In genomic region chr12:98325003-98325402, GRCh38 we compare ENCODE assay signal across 28 cellular contexts.
"Had no signal": no experiment of that assay in that cellular context is flagged by ENCODE, and none has a peak within 500 bp of the region (broad histone marks: within the 10 kb centered on the region; RNA-seq: fewer than 3 reads in every experiment).

No MANE protein-coding gene starts in this region.

- H3K36me3 ChIP-seq: brain microvascular endothelial cell, gastrocnemius medialis, heart left ventricle had no signal

- ATAC-seq: activated CD4-positive, alpha-beta T cell treated with anti-CD3 and anti-CD28 coated beads for 36 hours; activated CD8-positive, alpha-beta memory T cell treated with anti-CD3 and anti-CD28 coated beads, Interleukin-2, amount 10 ng/mL, durations not matched to agents 7 days and 5 days; activated CD8-positive, alpha-beta T cell treated with anti-CD3 and anti-CD28 coated beads, Interleukin-2, amount 10 ng/mL, durations not matched to agents 7 days and 5 days; activated T-cell treated with anti-CD3 and anti-CD28 coated beads, Interleukin-2, amount 50 U/mL, for 72 hours; esophagus mucosa; gastrocnemius medialis; heart left ventricle had no signal

- H3K27me3 Mint-ChIP-seq: activated CD4-positive, alpha-beta T cell treated with anti-CD3 and anti-CD28 coated beads for 36 hours; activated CD8-positive, alpha-beta memory T cell treated with anti-CD3 and anti-CD28 coated beads, Interleukin-2, amount 10 ng/mL, durations not matched to agents 7 days and 5 days; dendritic cell treated with granulocyte-macrophage colony-stimulating factor and Interleukin-4, amounts not matched to agents 40 ng/mL and 50 ng/mL, for 4 days had no signal

- DNase-seq: activated CD4-positive, alpha-beta memory T cell treated with anti-CD3 and anti-CD28 coated beads for 36 hours; activated CD4-positive, alpha-beta T cell treated with anti-CD3 and anti-CD28 coated beads for 36 hours; activated CD4-positive, alpha-beta T cell treated with anti-CD3 and anti-CD28 coated beads, Interleukin-2, amount 10 ng/mL, durations not matched to agents 24 days and 14 days; activated CD4-positive, CD25-positive, alpha-beta regulatory T cell; activated CD4-positive, CD25-positive, alpha-beta regulatory T cell treated with anti-CD3 and anti-CD28 coated beads, Interleukin-2, amount 50 U/mL, for 72 hours; activated CD8-positive, alpha-beta memory T cell treated with anti-CD3 and anti-CD28 coated beads, Interleukin-2, amount 10 ng/mL, durations not matched to agents 7 days and 5 days; activated CD8-positive, alpha-beta memory T cell treated with anti-CD3 and anti-CD28 coated beads, Interleukin-2, amount 50 U/mL, for 4 hours; activated CD8-positive, alpha-beta T cell treated with anti-CD3 and anti-CD28 coated beads, Interleukin-2, amount 10 ng/mL, durations not matched to agents 7 days and 5 days; activated gamma-delta T cell; activated naive CD4-positive, alpha-beta T cell; activated naive CD4-positive, alpha-beta T cell treated with anti-CD3 and anti-CD28 coated beads, Interleukin-2, amount 50 U/mL, for 16 hours; activated T-cell treated with anti-CD3 and anti-CD28 coated beads, Interleukin-2, amount 50 U/mL, for 1 hour; activated T-cell treated with anti-CD3 and anti-CD28 coated beads, Interleukin-2, amount 50 U/mL, for 72 hours; amniotic stem cell; brain microvascular endothelial cell; dorsolateral prefrontal cortex; effector memory CD4-positive, alpha-beta T cell; endodermal cell; foreskin fibroblast; gastrocnemius medialis; glutamatergic neuron; heart left ventricle; T-helper 2 cell had no signal

- H3K27me3 ChIP-seq: brain microvascular endothelial cell, dorsolateral prefrontal cortex, gastrocnemius medialis, heart left ventricle had no signal

- H3K27ac ChIP-seq: brain microvascular endothelial cell, coronary artery, dorsolateral prefrontal cortex, gastrocnemius medialis, heart left ventricle had no signal

- H3K9me3 ChIP-seq: gastrocnemius medialis had no signal

- H3K4me1 Mint-ChIP-seq: activated CD4-positive, alpha-beta T cell treated with anti-CD3 and anti-CD28 coated beads for 36 hours; activated CD4-positive, alpha-beta T cell treated with anti-CD3 and anti-CD28 coated beads, Interleukin-2, amount 10 ng/mL, durations not matched to agents 24 days and 14 days; activated CD8-positive, alpha-beta memory T cell treated with anti-CD3 and anti-CD28 coated beads, Interleukin-2, amount 10 ng/mL, durations not matched to agents 7 days and 5 days; central memory CD8-positive, alpha-beta T cell had no signal

- H3K4me1 ChIP-seq: gastrocnemius medialis, heart left ventricle had no signal

- H3K4me3 ChIP-seq: coronary artery, dorsolateral prefrontal cortex, gastrocnemius medialis, heart left ventricle had no signal

- H3K4me3 Mint-ChIP-seq: activated CD4-positive, alpha-beta memory T cell treated with anti-CD3 and anti-CD28 coated beads for 36 hours; activated CD4-positive, alpha-beta T cell treated with anti-CD3 and anti-CD28 coated beads for 36 hours; activated CD4-positive, alpha-beta T cell treated with anti-CD3 and anti-CD28 coated beads, Interleukin-2, amount 10 ng/mL, durations not matched to agents 24 days and 14 days; activated CD8-positive, alpha-beta memory T cell treated with anti-CD3 and anti-CD28 coated beads, Interleukin-2, amount 10 ng/mL, durations not matched to agents 7 days and 5 days; activated CD8-positive, alpha-beta T cell treated with anti-CD3 and anti-CD28 coated beads, Interleukin-2, amount 10 ng/mL, durations not matched to agents 7 days and 5 days; activated naive CD8-positive, alpha-beta T cell; activated T-cell treated with anti-CD3 and anti-CD28 coated beads, Interleukin-2, amount 50 U/mL, for 72 hours; central memory CD8-positive, alpha-beta T cell; dendritic cell treated with granulocyte-macrophage colony-stimulating factor and Interleukin-4, amounts not matched to agents 40 ng/mL and 50 ng/mL, for 4 days; endodermal cell had no signal

- H3K36me3 Mint-ChIP-seq: activated CD4-positive, alpha-beta memory T cell treated with anti-CD3 and anti-CD28 coated beads for 36 hours; activated CD8-positive, alpha-beta memory T cell treated with anti-CD3 and anti-CD28 coated beads, Interleukin-2, amount 10 ng/mL, durations not matched to agents 7 days and 5 days; activated naive CD8-positive, alpha-beta T cell had no signal

- H3K27ac Mint-ChIP-seq: activated CD4-positive, alpha-beta memory T cell treated with anti-CD3 and anti-CD28 coated beads for 36 hours; activated CD4-positive, alpha-beta T cell treated with anti-CD3 and anti-CD28 coated beads for 36 hours; activated CD4-positive, alpha-beta T cell treated with anti-CD3 and anti-CD28 coated beads, Interleukin-2, amount 10 ng/mL, durations not matched to agents 24 days and 14 days; activated CD8-positive, alpha-beta memory T cell treated with anti-CD3 and anti-CD28 coated beads, Interleukin-2, amount 10 ng/mL, durations not matched to agents 7 days and 5 days; activated CD8-positive, alpha-beta T cell treated with anti-CD3 and anti-CD28 coated beads, Interleukin-2, amount 10 ng/mL, durations not matched to agents 7 days and 5 days; activated naive CD8-positive, alpha-beta T cell; activated T-cell treated with anti-CD3 and anti-CD28 coated beads, Interleukin-2, amount 50 U/mL, for 72 hours; dendritic cell treated with granulocyte-macrophage colony-stimulating factor and Interleukin-4, amounts not matched to agents 40 ng/mL and 50 ng/mL, for 4 days; endodermal cell had no signal

- H3K9me3 Mint-ChIP-seq: activated CD4-positive, alpha-beta memory T cell treated with anti-CD3 and anti-CD28 coated beads for 36 hours; activated CD4-positive, alpha-beta T cell treated with anti-CD3 and anti-CD28 coated beads, Interleukin-2, amount 10 ng/mL, durations not matched to agents 24 days and 14 days; activated T-cell treated with anti-CD3 and anti-CD28 coated beads, Interleukin-2, amount 50 U/mL, for 72 hours; central memory CD8-positive, alpha-beta T cell; dendritic cell treated with granulocyte-macrophage colony-stimulating factor and Interleukin-4, amounts not matched to agents 40 ng/mL and 50 ng/mL, for 4 days; endodermal cell had no signal
